In genomic region chr6:72464791-72465691, GRCh38 we compare ENCODE assay signal across 13 cellular contexts.
DNase-seq lines count a peak whose midpoint lies in the region; ATAC-seq and TF ChIP-seq lines count a peak whose summit lies in the region.
"Had no signal": no experiment of that assay in that cellular context is flagged by ENCODE, and none has a peak within 500 bp of the region (broad histone marks: within the 10 kb centered on the region; RNA-seq: fewer than 3 reads in every experiment).

No MANE protein-coding gene starts in this region.

- H3K79me2 ChIP-seq in GM23338 (replicated peaks; ENCODE audit: insufficient read depth) (no peaks in the 10 kb centered on the region), SK-N-SH (ENCODE audit: insufficient read depth) (no peaks in the 10 kb centered on the region)

- CTCF ChIA-PET in SK-N-SH (lab: Yijun Ruan, JAX) (no interaction called here), WTC11 (lab: Charles Lee) (no interaction called here)

- WGBS in SK-N-SH (ENCODE audit: low lambda C conversion rate), result 77% methylated on average over 3 of the region's 4 CpGs

- TF ChIP-seq CTCF in GM23338 (conservative IDR thresholded peaks at IDR 0.05; ENCODE audit: low read depth in 2 of 2) (no peak), SK-N-SH (IDR thresholded peaks at IDR 0.05) (no peak), retinal pigment epithelial cell (conservative IDR thresholded peaks at IDR 0.05; ENCODE audit: low read depth, low read length) (no peak), WTC11 (IDR thresholded peaks at IDR 0.05) (no peak)

- H3K27ac Mint-ChIP-seq in GM23338, result no peak overlapping the region
- H3K27ac Mint-ChIP-seq in WTC11, result no peak overlapping the region
- H3K27ac Mint-ChIP-seq: activated CD4-positive, alpha-beta T cell treated with anti-CD3 and anti-CD28 coated beads, Interleukin-2, amount 10 ng/mL, durations not matched to agents 7 days and 5 days; activated naive CD8-positive, alpha-beta T cell treated with anti-CD3 and anti-CD28 coated beads, Interleukin-2, amount 10 ng/mL, durations not matched to agents 7 days and 5 days had no signal

- intact Hi-C loops in posterior vena cava (cut with DNase I), result no loop called here

- H3K36me3 Mint-ChIP-seq in GM23338 (ENCODE audit: low read depth) (peaks cover 8% of the 10 kb centered on the region; the same call in 2 of the 3 replicates), WTC11 (peaks cover 15% of the 10 kb centered on the region)
- H3K36me3 Mint-ChIP-seq: activated naive CD8-positive, alpha-beta T cell treated with anti-CD3 and anti-CD28 coated beads, Interleukin-2, amount 10 ng/mL, durations not matched to agents 7 days and 5 days had no signal

- no peaks in the 10 kb centered on the region for H3F3A ChIP-seq in GM23338 (replicated peaks; ENCODE audit: low read depth)
- no peaks in the 10 kb centered on the region for H3F3A ChIP-seq in SK-N-SH (replicated peaks; ENCODE audit: insufficient read depth)

- H3K9me3 Mint-ChIP-seq in GM23338 (peaks cover 20% of the 10 kb centered on the region), WTC11 (peaks cover 19% of the 10 kb centered on the region)
- H3K9me3 Mint-ChIP-seq: activated CD4-positive, alpha-beta T cell treated with anti-CD3 and anti-CD28 coated beads, Interleukin-2, amount 10 ng/mL, durations not matched to agents 7 days and 5 days; activated naive CD8-positive, alpha-beta T cell treated with anti-CD3 and anti-CD28 coated beads, Interleukin-2, amount 10 ng/mL, durations not matched to agents 7 days and 5 days had no signal

- POLR2A ChIA-PET in SK-N-SH (lab: Yijun Ruan, JAX) (no interaction called here), WTC11 (lab: Charles Lee) (no interaction called here)

- H3K4me1 Mint-ChIP-seq in GM23338, result no peaks in the 10 kb centered on the region
- H3K4me1 Mint-ChIP-seq in WTC11, result no peaks in the 10 kb centered on the region
- H3K4me1 Mint-ChIP-seq: activated CD4-positive, alpha-beta T cell treated with anti-CD3 and anti-CD28 coated beads, Interleukin-2, amount 10 ng/mL, durations not matched to agents 7 days and 5 days; activated naive CD8-positive, alpha-beta T cell treated with anti-CD3 and anti-CD28 coated beads, Interleukin-2, amount 10 ng/mL, durations not matched to agents 7 days and 5 days had no signal

- ATAC-seq in GM23338 (no peak), WTC11 (no peak)

- no peaks in the 10 kb centered on the region for H3K27me3 Mint-ChIP-seq in GM23338 (ENCODE audit: insufficient read depth, low read depth, poor library complexity)
- no peaks in the 10 kb centered on the region for H3K27me3 Mint-ChIP-seq in WTC11 (ENCODE audit: low read depth)

- H3K9me2 ChIP-seq in GM23338 (ENCODE audit: insufficient read depth), result 0 out of 2 replicates have a peak, but pooled peaks cover 4% of the 10 kb centered on the region
- no peaks in the 10 kb centered on the region for H3K9me2 ChIP-seq in SK-N-SH

- H4K20me1 ChIP-seq in GM23338 (replicated peaks; ENCODE audit: insufficient read depth) (no peaks in the 10 kb centered on the region), SK-N-SH (ENCODE audit: insufficient read depth) (no peaks in the 10 kb centered on the region)

- no peaks in the 10 kb centered on the region for H3K4me1 ChIP-seq in GM23338 (ENCODE audit: insufficient read depth)
- peaks cover 0 to 14% of the 10 kb centered on the region in 2 experiments; a peak in 2 of 4 replicates for H3K4me1 ChIP-seq in SK-N-SH (ENCODE audit: control insufficient read depth in 1 of 2, insufficient read depth in 2 of 2, low read depth in 1 of 2, low read length in 1 of 2)

- H3K9me3 ChIP-seq in SK-N-SH, result no peaks in the 10 kb centered on the region

- TF ChIP-seq RAD21 in SK-N-SH (IDR thresholded peaks at IDR 0.05; ENCODE audit: low read length), result no peak

- H3K36me3 ChIP-seq in GM23338 (ENCODE audit: insufficient read depth) (no peaks in the 10 kb centered on the region), SK-N-SH (replicated peaks in 1 of 2; ENCODE audit: control insufficient read depth in 1 of 2, insufficient read depth in 2 of 2, low read length in 1 of 2) (no peaks in the 10 kb centered on the region)

- no peak for TF ChIP-seq EP300 in SK-N-SH (IDR thresholded peaks at IDR 0.05; ENCODE audit: borderline replicate concordance in 1 of 2, low read depth in 1 of 2, low read length in 1 of 2)

- no peak overlapping the region for H3K27ac ChIP-seq in GM23338 (ENCODE audit: low read depth)
- H3K27ac ChIP-seq in SK-N-SH (ENCODE audit: low read depth in 2 of 2, low read length in 1 of 2), result no peak overlapping the region
- H3K27ac ChIP-seq: SK-N-MC had no signal

- no peak overlapping the region for H3K4me3 ChIP-seq in GM23338
- H3K4me3 ChIP-seq in SK-N-SH (ENCODE audit: low read depth in 2 of 2, low read length in 1 of 2), result no peak overlapping the region
- H3K4me3 ChIP-seq in retinal pigment epithelial cell (ENCODE audit: low read length), result no peak overlapping the region
- H3K4me3 ChIP-seq: SK-N-MC had no signal

- H3K9ac ChIP-seq in SK-N-SH, result no peak overlapping the region

- no peak for DNase-seq in GM23338 (ENCODE audit: low spot score)
- DNase-seq in SK-N-SH, result no peak
- DNase-seq in fibroblast of peridontal ligament (ENCODE audit: extremely low read depth), result peak; percentile 78
- DNase-seq in retinal pigment epithelial cell (ENCODE audit: low read depth), result peak; percentile 61
- no peak for DNase-seq in NCI-H774 (lab: John Stamatoyannopoulos, UW)
- no peak for DNase-seq in WTC11 (ENCODE audit: low spot score)
- DNase-seq in NCI-H2107 (lab: John Stamatoyannopoulos, UW), result no peak
- DNase-seq in posterior vena cava (ENCODE audit: low spot score), result no peak
- DNase-seq: activated CD4-positive, alpha-beta T cell treated with anti-CD3 and anti-CD28 coated beads, Interleukin-2, amount 10 ng/mL, durations not matched to agents 7 days and 5 days; activated naive CD8-positive, alpha-beta T cell treated with anti-CD3 and anti-CD28 coated beads, Interleukin-2, amount 10 ng/mL, durations not matched to agents 7 days and 5 days; NCI-H1048; NCI-H524 treated with DMSO at 0.1 percent for 48 hours had no signal

- no peak overlapping the region for H2AFZ ChIP-seq in GM23338
- no peak overlapping the region for H2AFZ ChIP-seq in SK-N-SH (ENCODE audit: low read depth)

- H3K4me2 ChIP-seq in GM23338 (no peak overlapping the region), SK-N-SH (peak overlapping the region; percentile 26; the same call in 1 of the 2 replicates)

- no peaks in the 10 kb centered on the region for H3K27me3 ChIP-seq in GM23338 (ENCODE audit: insufficient read depth)
- H3K27me3 ChIP-seq in SK-N-SH (ENCODE audit: insufficient read depth), result no peaks in the 10 kb centered on the region

- H3K4me3 Mint-ChIP-seq in GM23338 (no peak overlapping the region), WTC11 (no peak overlapping the region)
- H3K4me3 Mint-ChIP-seq: activated CD4-positive, alpha-beta T cell treated with anti-CD3 and anti-CD28 coated beads, Interleukin-2, amount 10 ng/mL, durations not matched to agents 7 days and 5 days; activated naive CD8-positive, alpha-beta T cell treated with anti-CD3 and anti-CD28 coated beads, Interleukin-2, amount 10 ng/mL, durations not matched to agents 7 days and 5 days had no signal

TF ChIP-seq in GM23338, 12 proteins besides CTCF, POLR2A, EP300 and RAD21 (continues in another document):
- no peak for TF ChIP-seq EZH2phosphoT487 (IDR thresholded peaks at IDR 0.05; ENCODE audit: unreplicated experiment)

TF ChIP-seq in SK-N-SH, 30 proteins besides CTCF, POLR2A, EP300 and RAD21 (continues in another document):
- peak; percentile 64 for TF ChIP-seq NFIC (IDR thresholded peaks at IDR 0.05; ENCODE audit: borderline replicate concordance)
- TF ChIP-seq, protein P1, sequence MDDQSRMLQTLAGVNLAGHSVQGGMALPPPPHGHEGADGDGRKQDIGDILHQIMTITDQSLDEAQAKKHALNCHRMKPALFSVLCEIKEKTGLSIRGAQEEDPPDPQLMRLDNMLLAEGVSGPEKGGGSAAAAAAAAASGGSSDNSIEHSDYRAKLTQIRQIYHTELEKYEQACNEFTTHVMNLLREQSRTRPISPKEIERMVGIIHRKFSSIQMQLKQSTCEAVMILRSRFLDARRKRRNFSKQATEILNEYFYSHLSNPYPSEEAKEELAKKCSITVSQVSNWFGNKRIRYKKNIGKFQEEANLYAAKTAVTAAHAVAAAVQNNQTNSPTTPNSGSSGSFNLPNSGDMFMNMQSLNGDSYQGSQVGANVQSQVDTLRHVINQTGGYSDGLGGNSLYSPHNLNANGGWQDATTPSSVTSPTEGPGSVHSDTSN (IDR thresholded peaks at IDR 0.05), result peak; percentile 47; the same call in 1 of the 2 replicates
- TF ChIP-seq JUND (IDR thresholded peaks at IDR 0.05), result peak; percentile 67; the same call in 1 of the 2 replicates
- peak; percentile 39; the same call in 1 of the 2 replicates for TF ChIP-seq TCF12 (IDR thresholded peaks at IDR 0.05)
- peak; percentile 79 for TF ChIP-seq FOSL2 (IDR thresholded peaks at IDR 0.05; ENCODE audit: borderline replicate concordance, low read depth)

TF ChIP-seq in WTC11, 78 proteins besides CTCF, POLR2A, EP300 and RAD21:
- TF ChIP-seq, protein P2, sequence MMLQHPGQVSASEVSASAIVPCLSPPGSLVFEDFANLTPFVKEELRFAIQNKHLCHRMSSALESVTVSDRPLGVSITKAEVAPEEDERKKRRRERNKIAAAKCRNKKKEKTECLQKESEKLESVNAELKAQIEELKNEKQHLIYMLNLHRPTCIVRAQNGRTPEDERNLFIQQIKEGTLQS (CRISPR knock-in tag; conservative IDR thresholded peaks at IDR 0.05), result no peak
- TF ChIP-seq ZNF512 (CRISPR knock-in tag; IDR thresholded peaks at IDR 0.05; ENCODE audit: borderline replicate concordance), result no peak
- no peak for TF ChIP-seq NFATC4 (CRISPR knock-in tag; IDR thresholded peaks at IDR 0.05)
- no peak for TF ChIP-seq SOX15 (CRISPR knock-in tag; IDR thresholded peaks at IDR 0.05)
- TF ChIP-seq ZNF317 (CRISPR knock-in tag; IDR thresholded peaks at IDR 0.05; ENCODE audit: borderline replicate concordance, low read depth), result no peak
- no peak for TF ChIP-seq JUN (CRISPR knock-in tag; IDR thresholded peaks at IDR 0.05)
- TF ChIP-seq ZNF232 (CRISPR knock-in tag; IDR thresholded peaks at IDR 0.05), result no peak

Comparison
In these comparisons a context has a peak if more than half of its experiments do, and no peak if none do; other contexts are left out.
1. DNase-seq: peak in fibroblast of peridontal ligament (single experiment) and retinal pigment epithelial cell (single experiment); none in GM23338 (single experiment), SK-N-SH (single experiment), NCI-H774 (single experiment), WTC11 (single experiment), NCI-H2107 (single experiment) and posterior vena cava (single experiment).